Comparison of ENCODE assay signal across 9 cellular contexts in the genomic region with DNA sequence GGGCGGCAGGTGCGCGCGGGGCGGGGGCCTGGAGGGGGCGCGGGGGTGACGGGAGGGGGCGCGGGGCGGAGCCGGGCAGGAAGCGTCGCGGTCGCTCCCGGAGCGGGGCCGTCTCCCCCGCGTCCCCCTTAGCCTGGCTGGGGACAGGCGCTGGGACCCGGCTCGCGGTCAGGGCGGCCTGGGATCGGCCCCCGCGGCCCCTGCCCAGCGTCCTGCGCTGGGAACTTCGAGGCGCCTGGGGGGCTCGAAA.
DNase-seq lines count a peak whose midpoint lies in the region; FAIRE-seq and TF ChIP-seq lines count a peak whose summit lies in the region.
"Had no signal": no experiment of that assay in that cellular context is flagged by ENCODE, and none has a peak within 500 bp of the region (broad histone marks: within the 10 kb centered on the region; RNA-seq: fewer than 3 reads in every experiment).

No MANE protein-coding gene starts in this region.

- H3K27ac ChIP-seq in HUES64 (ENCODE audit: low read depth, low read length) (0 out of 2 replicates have a peak overlapping the region, but pooled peaks have one; percentile 10), H1 (ENCODE audit: low read depth, low read length) (no peak overlapping the region)

- peak overlapping the region; percentile 48 for H3K4me3 ChIP-seq in BE2C (ENCODE audit: low read depth, low read length)
- H3K4me3 ChIP-seq in HUES64 (ENCODE audit: low read length), result peak overlapping the region; percentile 59
- H3K4me3 ChIP-seq in H1 (ENCODE audit: extremely low read depth in 1 of 4, insufficient read depth in 2 of 4, low read depth in 3 of 4, low read length in 4 of 4), result peak overlapping the region; percentile 47 to 72 (median 68)
- H3K4me3 ChIP-seq in neuron (ENCODE audit: low read length), result peak overlapping the region; percentile 47

- H3K27me3 ChIP-seq in BE2C (no peaks in the 10 kb centered on the region), HUES64 (ENCODE audit: insufficient read depth, low read length) (peaks cover 52% of the 10 kb centered on the region), H1 (replicated peaks in 1 of 4; ENCODE audit: control insufficient read depth in 3 of 4, extremely low read depth in 1 of 4, insufficient read depth in 3 of 4, low read length in 3 of 4) (peaks cover 0 to 16% (median 13%) of the 10 kb centered on the region in 4 experiments; a peak in 6 of 7 replicates), neuron (ENCODE audit: insufficient read depth, low read length) (peaks cover 6% of the 10 kb centered on the region)

- peak overlapping the region; percentile 44; the same call in 1 of the 2 replicates for H2BK5ac ChIP-seq in H1 (ENCODE audit: low read depth, low read length)

- H3K14ac ChIP-seq in H1 (ENCODE audit: insufficient read length), result no peak overlapping the region

- H3K9me3 ChIP-seq in BE2C (no peaks in the 10 kb centered on the region), HUES64 (ENCODE audit: insufficient read depth, low read depth, low read length) (no peaks in the 10 kb centered on the region), H1 (ENCODE audit: insufficient read depth in 2 of 2, low read depth in 1 of 2, low read length in 1 of 2) (no peaks in the 10 kb centered on the region), neuron (ENCODE audit: low read length) (no peaks in the 10 kb centered on the region)

- TF ChIP-seq POLR2A in H1 (IDR thresholded peaks at IDR 0.05; ENCODE audit: control extremely low read depth in 1 of 2, low read depth in 2 of 2, low read length in 2 of 2), result no peak

- CTCF ChIA-PET in H1 (lab: Charles Lee; ENCODE audit: partially characterized antibody), result interaction anchor here (0.8 to 1.6 kb wide), 3 partner anchors 74 to 133 kb away, joined by 3 read pairs; no protein-coding TSS in a partner anchor

- WGBS in HUES64, result 0% methylated on average over 30 of the region's 34 CpGs
- 4% methylated on average over 4 of the region's 34 CpGs; no CpG with 5 or more reads in 1 of the 2 experiments for WGBS in H1 (ENCODE audit: extremely low coverage in 1 of 2, insufficient coverage in 1 of 2, insufficient read length in 1 of 2, insufficient replicate concordance in 2 of 2, low coverage in 1 of 2, low lambda C conversion rate in 2 of 2, missing lambda C conversion rate in 1 of 2), 2 experiments

- peaks cover 2% of the 10 kb centered on the region; the same call in 1 of the 2 replicates for H3K79me1 ChIP-seq in H1 (ENCODE audit: low read depth, low read length)

- H3K23me2 ChIP-seq in H1 (ENCODE audit: low read depth, low read length), result peaks cover 5% of the 10 kb centered on the region; the same call in 1 of the 2 replicates

- no peak overlapping the region for H2BK20ac ChIP-seq in H1 (ENCODE audit: low read length)

- no peak overlapping the region for H4K5ac ChIP-seq in H1 (ENCODE audit: insufficient read length, low read depth, low read length)

- no peak overlapping the region for H3K23ac ChIP-seq in H1 (ENCODE audit: insufficient read length)

- peaks cover 0 to 8% of the 10 kb centered on the region in 2 experiments for H4K20me1 ChIP-seq in H1 (replicated peaks in 1 of 2; ENCODE audit: control insufficient read depth in 1 of 2, insufficient read depth in 2 of 2, low read length in 2 of 2)

- POLR2A ChIA-PET in H1 (lab: Charles Lee; ENCODE audit: partially characterized antibody), result interaction anchor here (0.6 to 3.5 kb wide), 2 partner anchors 11 to 403 kb away, joined by 3 to 44 read pairs; partner anchors contain the start of gene LAMP1

- no peak for TF ChIP-seq RAD21 in H1 (IDR thresholded peaks at IDR 0.05 in 1 of 2, conservative IDR thresholded peaks at IDR 0.05 in 1 of 2; ENCODE audit: low read depth in 2 of 2, low read length in 2 of 2)

- TF ChIP-seq CTCF in BE2C (IDR thresholded peaks at IDR 0.05; ENCODE audit: low read depth, low read length), result no peak
- TF ChIP-seq CTCF in H1 (IDR thresholded peaks at IDR 0.05; ENCODE audit: control extremely low read depth in 1 of 3, insufficient read depth in 1 of 3, low read depth in 1 of 3, low read length in 3 of 3), result no peak

- no peak overlapping the region for H4K91ac ChIP-seq in H1 (replicated peaks; ENCODE audit: insufficient read length, low read length)

- peak overlapping the region; percentile 58 to 94 for H3K4me2 ChIP-seq in H1 (ENCODE audit: insufficient read depth in 1 of 2, low read depth in 2 of 2, low read length in 2 of 2)

- H2BK120ac ChIP-seq in H1 (replicated peaks; ENCODE audit: low read depth, low read length), result no peak overlapping the region

- H2AK5ac ChIP-seq in H1 (ENCODE audit: low read depth, low read length), result no peak overlapping the region

- DNase-seq in BE2C (no peak), H1 (ENCODE audit: low read depth in 1 of 2, low spot score in 2 of 2) (no peak), DMS79 treated with DMSO at 0.1 percent for 48 hours (lab: John Stamatoyannopoulos, UW) (no peak), ACHN (no peak), DMS79 (lab: John Stamatoyannopoulos, UW) (no peak), putamen (ENCODE audit: low spot score) (no peak)
- DNase-seq: activated CD4-positive, CD25-positive, alpha-beta regulatory T cell treated with anti-CD3 and anti-CD28 coated beads, Interleukin-2, amount 50 U/mL, for 72 hours had no signal

- H3K36me3 ChIP-seq in BE2C (no peaks in the 10 kb centered on the region), HUES64 (ENCODE audit: insufficient read depth, low read length) (no peaks in the 10 kb centered on the region), H1 (ENCODE audit: control insufficient read depth in 2 of 4, insufficient read depth in 4 of 4, low read length in 3 of 4) (no peaks in the 10 kb centered on the region), neuron (ENCODE audit: insufficient read depth, low read length) (no peaks in the 10 kb centered on the region)

- in situ Hi-C loops in ACHN (cut with HindIII; ENCODE audit: low pct_ligation_motif_present, low pct_unique_long_range_greater_than_20kb, low sequenced_read_pairs), result no loop called here

- H3K9ac ChIP-seq in HUES64 (ENCODE audit: low read depth, low read length) (peak overlapping the region; percentile 46), H1 (replicated peaks in 1 of 4; ENCODE audit: extremely low read depth in 1 of 4, low read depth in 3 of 4, low read length in 3 of 4) (peak overlapping the region in 2 of 4 experiments; percentile 25 to 41; a peak in 3 of 7 replicates)

- no peak overlapping the region for H2AFZ ChIP-seq in H1 (ENCODE audit: low read length)
- peak overlapping the region; percentile 54 for H2AFZ ChIP-seq in neuron (ENCODE audit: low read depth, low read length)

- H3K4ac ChIP-seq in H1 (replicated peaks; ENCODE audit: insufficient read length, low read depth, low read length), result no peak overlapping the region

- H2BK15ac ChIP-seq in H1 (ENCODE audit: low read length), result no peak overlapping the region

- no peak overlapping the region for H3K56ac ChIP-seq in H1 (replicated peaks; ENCODE audit: insufficient read length, low read depth, low read length)

- TF ChIP-seq EP300 in H1 (IDR thresholded peaks at IDR 0.05; ENCODE audit: borderline replicate concordance in 1 of 2, low read depth in 2 of 2, low read length in 2 of 2), result no peak

- no peak for FAIRE-seq in H1 (lab: Jason Lieb, UNC)

- H3K4me1 ChIP-seq in BE2C (peaks cover 18% of the 10 kb centered on the region), HUES64 (ENCODE audit: insufficient read depth, low read length) (peaks cover 46% of the 10 kb centered on the region), H1 (replicated peaks in 1 of 4; ENCODE audit: control insufficient read depth in 3 of 4, insufficient read depth in 4 of 4, low read length in 3 of 4) (peaks cover 7 to 50% (median 41%) of the 10 kb centered on the region in 4 experiments), neuron (ENCODE audit: insufficient read depth, low read length) (peaks cover 43% of the 10 kb centered on the region)

- peaks cover 0 to 3% of the 10 kb centered on the region in 2 experiments; a peak in 1 of 4 replicates for H3K79me2 ChIP-seq in H1 (ENCODE audit: control insufficient read depth in 1 of 2, insufficient read depth in 2 of 2, low read length in 2 of 2)

- H2BK12ac ChIP-seq in H1 (ENCODE audit: low read depth, low read length), result no peak overlapping the region

- peak overlapping the region; percentile 78; the same call in 1 of the 2 replicates for H4K8ac ChIP-seq in H1 (ENCODE audit: extremely low read depth, insufficient read depth, low read length)

- H3K18ac ChIP-seq in H1 (ENCODE audit: extremely low read depth, low read length), result no peak overlapping the region

TF ChIP-seq in H1, 55 proteins besides CTCF, POLR2A, EP300 and RAD21 (continues in another document):
- no peak for TF ChIP-seq SRF (IDR thresholded peaks at IDR 0.05; ENCODE audit: low read depth, low read length)
- no peak for TF ChIP-seq ASH2L (IDR thresholded peaks at IDR 0.05; ENCODE audit: low read length)
- TF ChIP-seq SIRT6 (IDR thresholded peaks at IDR 0.05; ENCODE audit: low read length), result no peak
- no peak for TF ChIP-seq RNF2 (IDR thresholded peaks at IDR 0.05; ENCODE audit: borderline replicate concordance, low read depth, low read length, missing control alignments, poor library complexity, severe bottlenecking)
- no peak for TF ChIP-seq RFX5 (IDR thresholded peaks at IDR 0.05; ENCODE audit: borderline replicate concordance, low read depth, low read length)
- no peak for TF ChIP-seq HDAC6 (IDR thresholded peaks at IDR 0.05; ENCODE audit: low read depth, low read length)
- TF ChIP-seq ZNF274 (IDR thresholded peaks at IDR 0.05; ENCODE audit: borderline replicate concordance, extremely low read depth, low read length), result no peak
- TF ChIP-seq BCL11A (IDR thresholded peaks at IDR 0.05; ENCODE audit: low read depth in 2 of 2, low read length in 2 of 2), result no peak
- TF ChIP-seq POLR2AphosphoS5 (IDR thresholded peaks at IDR 0.05; ENCODE audit: low read depth, low read length), result no peak
- no peak for TF ChIP-seq RXRA (IDR thresholded peaks at IDR 0.05; ENCODE audit: insufficient read depth, low read depth, low read length)
- no peak for TF ChIP-seq POU5F1 (IDR thresholded peaks at IDR 0.05; ENCODE audit: low read depth, low read length)
- TF ChIP-seq CTBP2 (IDR thresholded peaks at IDR 0.05; ENCODE audit: borderline replicate concordance, insufficient read depth, insufficient read length, low read length), result no peak
- TF ChIP-seq CEBPB (IDR thresholded peaks at IDR 0.05; ENCODE audit: low read depth, low read length), result no peak
- no peak for TF ChIP-seq KDM1A (IDR thresholded peaks at IDR 0.05; ENCODE audit: borderline replicate concordance, low read length)
- no peak for TF ChIP-seq CREB1 (IDR thresholded peaks at IDR 0.05)
- no peak for TF ChIP-seq CHD1 (IDR thresholded peaks at IDR 0.05; ENCODE audit: low read depth, low read length)
- TF ChIP-seq SP2 (IDR thresholded peaks at IDR 0.05; ENCODE audit: low read length), result no peak
